Comparison of ENCODE assay signal across 21 cellular contexts in the genomic region with DNA sequence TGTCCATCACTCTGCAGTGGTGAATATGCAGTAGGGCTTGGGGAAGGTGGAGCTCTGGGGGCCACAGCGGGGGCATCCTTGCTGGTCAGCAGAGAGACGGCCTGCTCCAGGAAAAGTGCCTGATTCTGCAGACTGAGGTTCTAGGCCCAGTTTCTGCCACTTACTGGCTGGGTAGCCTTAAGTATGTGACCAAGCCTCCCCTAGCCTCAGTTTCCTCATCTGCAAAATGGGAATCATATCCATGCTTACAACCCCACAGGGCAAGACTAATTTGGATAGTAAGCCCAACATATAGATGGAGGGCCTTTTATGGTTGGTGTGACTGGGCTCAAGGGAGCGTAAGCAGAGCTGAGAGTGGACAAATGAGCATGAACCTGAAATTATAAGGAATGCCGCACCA.
"Had no signal": no experiment of that assay in that cellular context is flagged by ENCODE, and none has a peak within 500 bp of the region (broad histone marks: within the 10 kb centered on the region; RNA-seq: fewer than 3 reads in every experiment).

No MANE protein-coding gene starts in this region.

- H3K27me3 Mint-ChIP-seq: activated CD8-positive, alpha-beta memory T cell treated with anti-CD3 and anti-CD28 coated beads, Interleukin-2, amount 10 ng/mL, durations not matched to agents 7 days and 5 days; memory B cell; stimulated activated memory B cell treated with anti-CD40 and anti-IgM and Interleukin-4, amounts not matched to agents 10 μg/mL and 1 μg/mL and 100 μg/mL, for 72 hours; type B pancreatic cell had no signal

- H3K4me1 ChIP-seq: body of pancreas, foreskin keratinocyte, suprapubic skin had no signal

- H3K27ac ChIP-seq: body of pancreas, coronary artery, foreskin keratinocyte, left ventricle myocardium inferior, neutrophil, suprapubic skin had no signal

- H3K9me3 ChIP-seq: left ventricle myocardium inferior, mucosa of descending colon, neutrophil, suprapubic skin had no signal

- H3K4me3 ChIP-seq: body of pancreas, coronary artery, left ventricle myocardium inferior, mucosa of descending colon, suprapubic skin had no signal

- H3K9me3 Mint-ChIP-seq: memory B cell; natural killer cell; stimulated activated memory B cell treated with anti-CD40 and anti-IgM and Interleukin-4, amounts not matched to agents 10 μg/mL and 1 μg/mL and 100 μg/mL, for 72 hours had no signal

- H3K27ac Mint-ChIP-seq: memory B cell, type B pancreatic cell had no signal

- H3K27me3 ChIP-seq: body of pancreas, foreskin keratinocyte, neutrophil, suprapubic skin had no signal

- H3K4me1 Mint-ChIP-seq: memory B cell had no signal

- ATAC-seq: activated CD8-positive, alpha-beta memory T cell treated with anti-CD3 and anti-CD28 coated beads, Interleukin-2, amount 10 ng/mL, durations not matched to agents 7 days and 5 days; body of pancreas; mucosa of descending colon; natural killer cell; stimulated activated memory B cell treated with anti-CD40 and anti-IgM and Interleukin-4, amounts not matched to agents 10 μg/mL and 1 μg/mL and 100 μg/mL, for 72 hours had no signal

- DNase-seq: activated CD4-positive, alpha-beta T cell treated with anti-CD3 and anti-CD28 coated beads, Interleukin-2, amount 50 U/mL, for 1 hour; activated CD4-positive, CD25-positive, alpha-beta regulatory T cell; activated CD8-positive, alpha-beta memory T cell treated with anti-CD3 and anti-CD28 coated beads, Interleukin-2, amount 10 ng/mL, durations not matched to agents 7 days and 5 days; activated gamma-delta T cell treated with Interleukin-2 at 50 U/mL for 16 hours; body of pancreas; central memory CD4-positive, alpha-beta T cell; foreskin keratinocyte; glutamatergic neuron; hypothalamus; kidney; left ventricle myocardium inferior; mucosa of descending colon; natural killer cell; stimulated activated CD4-positive, alpha-beta T cell treated with anti-CD3 and anti-CD28 coated beads, Interleukin-2, amount 100 ng/mL, for 48 hours; SW 1271 had no signal

- H3K4me3 Mint-ChIP-seq: activated CD8-positive, alpha-beta memory T cell treated with anti-CD3 and anti-CD28 coated beads, Interleukin-2, amount 10 ng/mL, durations not matched to agents 7 days and 5 days; memory B cell; natural killer cell; stimulated activated memory B cell treated with anti-CD40 and anti-IgM and Interleukin-4, amounts not matched to agents 10 μg/mL and 1 μg/mL and 100 μg/mL, for 72 hours; type B pancreatic cell had no signal
